ENCODE assay signal across 1 cellular context in the genomic region with DNA sequence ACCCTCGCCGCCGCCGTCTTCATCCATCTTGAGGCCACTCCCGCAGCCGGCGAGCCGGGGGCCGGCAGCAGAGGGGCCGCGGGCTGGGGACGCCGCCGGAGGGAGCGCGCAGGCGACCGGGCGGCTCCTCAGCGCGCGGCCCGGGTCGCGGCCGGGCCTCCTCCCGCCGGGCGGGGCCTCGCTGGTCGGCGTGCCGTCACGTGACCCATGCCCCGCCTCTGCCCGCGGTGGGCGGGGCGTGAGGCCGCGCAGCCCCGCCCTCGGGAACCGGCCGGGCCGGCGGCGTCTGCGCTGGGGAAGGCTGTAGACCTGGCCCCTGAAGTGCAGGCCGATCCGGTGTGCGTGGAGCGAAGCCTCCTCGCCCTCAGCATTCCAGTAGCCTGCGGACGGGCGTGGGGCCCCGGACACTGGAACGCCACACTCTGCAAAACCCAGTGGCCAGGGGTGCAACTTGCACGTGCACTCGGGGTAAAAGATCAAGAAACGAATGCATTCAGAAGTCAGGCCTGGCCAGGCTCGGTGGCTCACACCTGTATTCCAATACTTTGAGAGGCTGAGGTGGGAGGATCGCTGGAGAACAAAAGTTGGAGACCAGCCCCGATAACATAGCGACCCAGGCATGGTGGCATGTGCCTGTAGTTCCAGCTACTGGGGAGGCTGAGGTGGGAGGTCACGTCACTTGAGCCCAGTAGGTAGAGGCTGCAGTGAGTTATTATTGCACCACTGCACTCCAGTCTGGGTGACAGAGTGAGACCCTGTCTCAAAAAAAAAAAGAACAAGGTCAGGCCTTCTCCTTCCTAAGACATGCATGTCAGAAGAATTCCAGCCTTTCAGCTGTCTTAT.
TF ChIP-seq lines count a peak whose summit lies in the region.

A gene with protein sequence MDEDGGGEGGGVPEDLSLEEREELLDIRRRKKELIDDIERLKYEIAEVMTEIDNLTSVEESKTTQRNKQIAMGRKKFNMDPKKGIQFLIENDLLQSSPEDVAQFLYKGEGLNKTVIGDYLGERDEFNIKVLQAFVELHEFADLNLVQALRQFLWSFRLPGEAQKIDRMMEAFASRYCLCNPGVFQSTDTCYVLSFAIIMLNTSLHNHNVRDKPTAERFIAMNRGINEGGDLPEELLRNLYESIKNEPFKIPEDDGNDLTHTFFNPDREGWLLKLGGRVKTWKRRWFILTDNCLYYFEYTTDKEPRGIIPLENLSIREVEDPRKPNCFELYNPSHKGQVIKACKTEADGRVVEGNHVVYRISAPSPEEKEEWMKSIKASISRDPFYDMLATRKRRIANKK (minus strand): TSS at position 144 of the 843 bp plus-strand sequence. CDS start 117 bp downstream, at position 27.

TF ChIP-seq in WTC11, 78 proteins besides CTCF, POLR2A, EP300 and RAD21 (continued from another document):
- TF ChIP-seq USF1 (CRISPR knock-in tag; IDR thresholded peaks at IDR 0.05), result peak; percentile 73; the same call in 1 of the 2 replicates
- peak; percentile 65; the same call in 1 of the 2 replicates for TF ChIP-seq SP1 (CRISPR knock-in tag; conservative IDR thresholded peaks at IDR 0.05)
- TF ChIP-seq ETV6 (CRISPR knock-in tag; IDR thresholded peaks at IDR 0.05), result peak; percentile 41; the same call in 1 of the 2 replicates
- TF ChIP-seq FOXP1 (CRISPR knock-in tag; IDR thresholded peaks at IDR 0.05; ENCODE audit: borderline replicate concordance), result peak; percentile 73; the same call in 1 of the 2 replicates
